In genomic region chr2:168749264-168749663, GRCh38 we compare ENCODE assay signal across 32 cellular contexts. TPM values are rescaled to one million over a fixed set of nuclear protein-coding genes. Genes with fewer than 3 reads are reported as not detected.
A peak's percentile ranks its signal among the peaks of the same experiment; 100 is the strongest.
DNase-seq lines count a peak whose midpoint lies in the region; ATAC-seq and TF ChIP-seq lines count a peak whose summit lies in the region.
"Had no signal": no experiment of that assay in that cellular context is flagged by ENCODE, and none has a peak within 500 bp of the region (broad histone marks: within the 10 kb centered on the region; RNA-seq: fewer than 3 reads in every experiment).

No MANE protein-coding gene starts in this region.

- H4K5ac ChIP-seq in H9 (ENCODE audit: insufficient read length, low read depth, low read length) = no peak overlapping the region

- no peak overlapping the region for H2AK5ac ChIP-seq in H9 (ENCODE audit: insufficient read length, low read length)

- TF ChIP-seq CTCF in H9 (conservative IDR thresholded peaks at IDR 0.05) (no peak), brain (conservative IDR thresholded peaks at IDR 0.05) (no peak), mucosa of descending colon (IDR thresholded peaks at IDR 0.05) (no peak), lower leg skin (IDR thresholded peaks at IDR 0.05) (no peak)

- H3K27me3 Mint-ChIP-seq in T-helper 1 cell treated with Interleukin-12 subunit alpha and Interleukin-12 subunit beta and Interleukin-4 antibody, amounts not matched to agents 30 μg/mL and 1 μg/mL, for 36 hours (ENCODE audit: low read depth) = no peaks in the 10 kb centered on the region
- H3K27me3 Mint-ChIP-seq in H9 (ENCODE audit: low read depth) (no peaks in the 10 kb centered on the region), brain (no peaks in the 10 kb centered on the region)

- no peaks in the 10 kb centered on the region for H3K23me2 ChIP-seq in H9 (ENCODE audit: insufficient read length, low read depth, low read length, poor library complexity, severe bottlenecking)

- peaks cover 4% of the 10 kb centered on the region for H3K36me3 Mint-ChIP-seq in T-helper 1 cell treated with Interleukin-12 subunit alpha and Interleukin-12 subunit beta and Interleukin-4 antibody, amounts not matched to agents 30 μg/mL and 1 μg/mL, for 36 hours (ENCODE audit: low read depth)
- H3K36me3 Mint-ChIP-seq in H9 (ENCODE audit: insufficient read depth in 1 of 3, low read depth in 3 of 3) (no peaks in the 10 kb centered on the region), brain (peaks cover 35% of the 10 kb centered on the region)

- H3K4me3 Mint-ChIP-seq in T-helper 1 cell treated with Interleukin-12 subunit alpha and Interleukin-12 subunit beta and Interleukin-4 antibody, amounts not matched to agents 30 μg/mL and 1 μg/mL, for 36 hours = no peak overlapping the region
- H3K4me3 Mint-ChIP-seq in H9 (no peak overlapping the region), brain (no peak overlapping the region)

- no peak overlapping the region for H3K27ac ChIP-seq in H9 (ENCODE audit: insufficient read length, low read depth, low read length)
- H3K27ac ChIP-seq: breast epithelium, tibial artery had no signal

- H4K20me1 ChIP-seq in H9 (ENCODE audit: control insufficient read depth, insufficient read depth, insufficient read length) = no peaks in the 10 kb centered on the region

- peaks cover 30% of the 10 kb centered on the region for H3K4me1 Mint-ChIP-seq in T-helper 1 cell treated with Interleukin-12 subunit alpha and Interleukin-12 subunit beta and Interleukin-4 antibody, amounts not matched to agents 30 μg/mL and 1 μg/mL, for 36 hours (ENCODE audit: low read depth)
- H3K4me1 Mint-ChIP-seq in H9 (peaks cover 24 to 32% of the 10 kb centered on the region in 2 experiments), brain (peaks cover 37% of the 10 kb centered on the region)

- no CpG with 5 or more reads among the region's 6 CpGs for WGBS in H9 (ENCODE audit: extremely low coverage, insufficient read length, low lambda C conversion rate)
- WGBS in lower leg skin, 2 donors = 76 to 90% methylated on average over 4 of the region's 6 CpGs

- H3K9me3 Mint-ChIP-seq in T-helper 1 cell treated with Interleukin-12 subunit alpha and Interleukin-12 subunit beta and Interleukin-4 antibody, amounts not matched to agents 30 μg/mL and 1 μg/mL, for 36 hours = no peaks in the 10 kb centered on the region
- H3K9me3 Mint-ChIP-seq in H9 (no peaks in the 10 kb centered on the region), brain (no peaks in the 10 kb centered on the region)

- H3K4me1 ChIP-seq in H9 (ENCODE audit: insufficient read depth, low read length) (no peaks in the 10 kb centered on the region; the same call in 1 of the 2 replicates), mucosa of descending colon (ENCODE audit: low read depth) (peaks cover 3% of the 10 kb centered on the region)
- H3K4me1 ChIP-seq: breast epithelium, HAP-1, pancreas had no signal

- TF ChIP-seq POLR2A in lower leg skin (IDR thresholded peaks at IDR 0.05) = no peak

- no peak overlapping the region for H2AFZ ChIP-seq in H9 (ENCODE audit: low read length)

- H2BK120ac ChIP-seq in H9 (ENCODE audit: low read depth, low read length, poor library complexity, severe bottlenecking) = no peak overlapping the region

- H4K8ac ChIP-seq in H9 (replicated peaks; ENCODE audit: insufficient read length, low read depth, low read length) = no peak overlapping the region

- H3K9me3 ChIP-seq in H9 (ENCODE audit: control insufficient read depth, low read depth, low read length) = no peaks in the 10 kb centered on the region
- H3K9me3 ChIP-seq in mucosa of descending colon = no peaks in the 10 kb centered on the region
- H3K9me3 ChIP-seq: breast epithelium, HAP-1, pancreas, tibial artery had no signal

- no peak overlapping the region for H4K91ac ChIP-seq in H9 (ENCODE audit: insufficient read length, low read depth, low read length)

- H3K14ac ChIP-seq in H9 (ENCODE audit: insufficient read depth, low read length) = no peak overlapping the region

- H3K79me2 ChIP-seq in H9 (ENCODE audit: insufficient read depth, low read length) = no peaks in the 10 kb centered on the region

- no peak overlapping the region for H3K56ac ChIP-seq in H9 (ENCODE audit: insufficient read length, low read depth, low read length)

- H3K4ac ChIP-seq in H9 (ENCODE audit: low read depth, low read length) = no peak overlapping the region

- H3K4me3 ChIP-seq in mucosa of descending colon (no peak overlapping the region), lower leg skin (ENCODE audit: low read depth, poor library complexity, severe bottlenecking) (no peak overlapping the region)
- H3K4me3 ChIP-seq: breast epithelium, HAP-1, pancreas, smooth muscle cell, tibial artery had no signal

- no peak overlapping the region for H3K18ac ChIP-seq in H9 (ENCODE audit: insufficient read length, low read depth, low read length)

- no peak overlapping the region for H3K4me2 ChIP-seq in H9 (ENCODE audit: insufficient read depth, insufficient read length, low read length)
- H3K4me2 ChIP-seq: smooth muscle cell had no signal

- intact Hi-C loops in mucosa of descending colon (cut with DNase I, micrococcal nuclease) (no loop called here), lower leg skin (cut with DNase I; ENCODE audit: low total_unique reads) (no loop called here)

- H2BK15ac ChIP-seq in H9 (ENCODE audit: low read depth, low read length) = no peak overlapping the region

- no peaks in the 10 kb centered on the region for H3K79me1 ChIP-seq in H9 (ENCODE audit: insufficient read depth, low read depth, low read length, poor library complexity, severe bottlenecking)

- no peak overlapping the region for H3K23ac ChIP-seq in H9 (ENCODE audit: insufficient read length, low read depth, low read length)

- no peaks in the 10 kb centered on the region for H3K36me3 ChIP-seq in mucosa of descending colon (ENCODE audit: low read depth)
- H3K36me3 ChIP-seq: breast epithelium, HAP-1, pancreas had no signal

- H3K27me3 ChIP-seq in H9 (ENCODE audit: insufficient read depth, low read length) = no peaks in the 10 kb centered on the region
- H3K27me3 ChIP-seq: breast epithelium, pancreas, tibial artery had no signal

- ATAC-seq in mucosa of descending colon (peak; percentile 17), GM21529 (IDR thresholded peaks at IDR 0.05; ENCODE audit: unreplicated experiment) (no peak)
- ATAC-seq: SK-N-SH treated with all-trans-retinoic acid at 6 μM for 48 hours had no signal

- no peak overlapping the region for H3T11ph ChIP-seq in H9 (ENCODE audit: low read length)

- DNase-seq in T-helper 1 cell (no peak), H9 (no peak), mucosa of descending colon (no peak), lower leg skin (ENCODE audit: low spot score in 2 of 2) (no peak), AG20443 (ENCODE audit: low spot score) (no peak)
- DNase-seq: activated CD4-positive, alpha-beta T cell treated with anti-CD3 and anti-CD28 coated beads, Interleukin-2, amount 50 U/mL, for 1 hour; activated naive CD4-positive, alpha-beta T cell treated with Interleukin-2 at 50 U/mL for 16 hours; activated T-cell treated with anti-CD3 and anti-CD28 coated beads, Interleukin-2, amount 50 U/mL, for 48 hours; AML-193; amygdala; DMS53; erythroblast; head of caudate nucleus; KG1; MM.1S; NCI-H2029; NCI-H345; pancreas; stimulated activated CD4-positive, alpha-beta T cell treated with anti-CD3 and anti-CD28 coated beads, Interleukin-1b, Interleukin-23, amount 100 ng/mL, for 48 hours; stimulated activated CD8-positive, alpha-beta memory T cell treated with anti-CD3 and anti-CD28 coated beads, Interleukin-4, amount 100 ng/mL, for 48 hours; tibial artery had no signal

- no peak overlapping the region for H2BK12ac ChIP-seq in H9 (ENCODE audit: insufficient read length, low read depth, low read length)

- H2BK5ac ChIP-seq in H9 (ENCODE audit: insufficient read length, low read length) = no peak overlapping the region

- no peak overlapping the region for H2BK20ac ChIP-seq in H9 (ENCODE audit: low read depth, low read length, poor library complexity, severe bottlenecking)

- H3K27ac Mint-ChIP-seq in T-helper 1 cell treated with Interleukin-12 subunit alpha and Interleukin-12 subunit beta and Interleukin-4 antibody, amounts not matched to agents 30 μg/mL and 1 μg/mL, for 36 hours = peak overlapping the region; percentile 19
- peak overlapping the region in 2 of 3 experiments; percentile 12; a peak in 2 of 7 replicates for H3K27ac Mint-ChIP-seq in H9
- peak overlapping the region in 3 of 5 experiments; percentile 53 to 84 (median 66) for H3K27ac Mint-ChIP-seq in brain

- H3K9ac ChIP-seq in H9 (ENCODE audit: extremely low read depth, insufficient read length, low read length) = no peak overlapping the region

RNA-seq across cellular contexts. Expression of gene NOSTRIN, which starts 53.2 kb away (rescaled TPM):
- total RNA-seq in H9 (2021) = not detected in 2 replicates
- polyA plus RNA-seq in brain (ENCODE audit: insufficient read depth, low read depth, low replicate concordance) = 1.2 TPM
- 10 to 100 TPM; 27.3 to 78.7 (median 56.2) TPM for total RNA-seq in mucosa of descending colon
- 10 to 100 TPM in 2 of 4 donors, 1 to 10 TPM in 2; 3.0 to 20.8 (median 11.0) TPM for total RNA-seq in lower leg skin
- total RNA-seq: G401, HT1080, OCI-LY7, smooth muscle cell had no signal
- polyA plus RNA-seq: neural cell had no signal

Comparison
In these comparisons a context has a peak if more than half of its experiments do, and no peak if none do; other contexts are left out.
1. H3K27ac Mint-ChIP-seq: peak in every context shown above with its lines; median percentile 66 in brain; 19 in T-helper 1 cell treated with Interleukin-12 subunit alpha and Interleukin-12 subunit beta and Interleukin-4 antibody, amounts not matched to agents 30 μg/mL and 1 μg/mL, for 36 hours; 12 in H9.